ENCODE assay signal across 14 cellular contexts in the genomic region with DNA sequence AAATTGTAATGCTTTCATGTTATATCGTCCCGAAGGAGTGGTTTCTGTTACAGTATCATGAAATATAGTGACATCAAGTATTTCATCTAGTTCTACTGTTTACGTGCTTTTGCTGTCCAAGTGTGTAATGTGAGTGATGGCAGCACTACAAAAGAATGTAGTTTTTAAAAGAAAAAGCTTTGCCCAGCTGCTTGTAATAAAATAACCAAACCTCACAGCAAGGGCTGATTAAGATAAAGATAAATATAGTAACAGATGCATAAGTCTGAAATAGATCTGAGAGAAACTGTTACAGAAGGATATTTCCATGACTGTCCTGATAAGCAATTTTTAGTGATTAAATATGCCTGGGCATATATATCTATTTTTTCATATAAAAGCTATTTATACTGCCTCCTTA.
DNase-seq lines count a peak whose midpoint lies in the region; ATAC-seq and TF ChIP-seq lines count a peak whose summit lies in the region.
"Had no signal": no experiment of that assay in that cellular context is flagged by ENCODE, and none has a peak within 500 bp of the region (broad histone marks: within the 10 kb centered on the region; RNA-seq: fewer than 3 reads in every experiment).

No MANE protein-coding gene starts in this region.

- peaks cover 0 to 2% (median 1%) of the 10 kb centered on the region in 3 donors for H3K27me3 Mint-ChIP-seq in immature natural killer cell (ENCODE audit: low read depth in 3 of 3)

- no peak overlapping the region for H3K27ac Mint-ChIP-seq in immature natural killer cell

- ATAC-seq in SK-N-SH treated with all-trans-retinoic acid at 6 μM for 48 hours = peak; percentile 93
- no peak for ATAC-seq in HG03039 (IDR thresholded peaks at IDR 0.05; ENCODE audit: unreplicated experiment)

- H3K4me3 ChIP-seq in fibroblast of pulmonary artery (replicated peaks; ENCODE audit: low read depth, low read length) (no peak overlapping the region), skeletal muscle tissue (ENCODE audit: low read length in 3 of 3) (no peak overlapping the region)
- no peak overlapping the region for H3K4me3 ChIP-seq in effector memory CD4-positive, alpha-beta T cell (ENCODE audit: insufficient read depth, low read depth, low read length, poor library complexity, severe bottlenecking)

- no peaks in the 10 kb centered on the region for H3K36me3 Mint-ChIP-seq in immature natural killer cell

- H3K27ac ChIP-seq in skeletal muscle tissue (ENCODE audit: low read depth, low read length) = peak overlapping the region; percentile 67
- H3K27ac ChIP-seq in effector memory CD4-positive, alpha-beta T cell (ENCODE audit: insufficient read depth, low read length, poor library complexity, severe bottlenecking) = no peak overlapping the region

- peaks cover 9 to 18% (median 9%) of the 10 kb centered on the region in 3 donors for H3K4me1 ChIP-seq in skeletal muscle tissue (ENCODE audit: control insufficient read depth in 3 of 3, insufficient read depth in 3 of 3, low read length in 3 of 3)
- H3K4me1 ChIP-seq in effector memory CD4-positive, alpha-beta T cell (ENCODE audit: control insufficient read depth, insufficient read depth, low read length, poor library complexity, severe bottlenecking) = no peaks in the 10 kb centered on the region

- H3K36me3 ChIP-seq in skeletal muscle tissue (ENCODE audit: control insufficient read depth in 3 of 3, insufficient read depth in 3 of 3, low read length in 3 of 3) = no peaks in the 10 kb centered on the region
- H3K36me3 ChIP-seq in effector memory CD4-positive, alpha-beta T cell (ENCODE audit: control insufficient read depth, insufficient read depth, low read length) = no peaks in the 10 kb centered on the region

- peaks cover 39 to 68% of the 10 kb centered on the region in 2 donors for H3K4me1 Mint-ChIP-seq in immature natural killer cell

- DNase-seq in GM04504 (ENCODE audit: low read depth) (peak; percentile 42), fibroblast of pulmonary artery (ENCODE audit: low read depth) (peak; percentile 11), AML-193 (lab: John Stamatoyannopoulos, UW) (no peak), immature natural killer cell (no peak)
- DNase-seq in effector memory CD4-positive, alpha-beta T cell = no peak
- DNase-seq: activated gamma-delta T cell; effector CD8-positive, alpha-beta T cell; GDM1; NCI-H187 treated with DMSO at 0.1 percent for 48 hours; NCI-H526 treated with DMSO at 0.1 percent for 48 hours; stimulated activated CD4-positive, alpha-beta T cell treated with anti-CD3 and anti-CD28 coated beads, Interleukin-15, amount 100 ng/mL, for 24 hours had no signal

- no peak for TF ChIP-seq CTCF in fibroblast of pulmonary artery (IDR thresholded peaks at IDR 0.05; ENCODE audit: low read length, missing control alignments)

- peak overlapping the region in 1 of 5 donors; percentile 31 for H3K4me3 Mint-ChIP-seq in immature natural killer cell

- no peaks in the 10 kb centered on the region for H3K9me3 Mint-ChIP-seq in immature natural killer cell

- no peaks in the 10 kb centered on the region for H3K9me3 ChIP-seq in skeletal muscle tissue (ENCODE audit: control insufficient read depth in 3 of 3, low read length in 3 of 3)
- H3K9me3 ChIP-seq in effector memory CD4-positive, alpha-beta T cell (ENCODE audit: control insufficient read depth, low read length) = no peaks in the 10 kb centered on the region

- H3K9ac ChIP-seq in skeletal muscle tissue (ENCODE audit: low read depth in 1 of 3, low read length in 3 of 3) = peak overlapping the region in 2 of 3 donors; percentile 35 to 54

- no peaks in the 10 kb centered on the region for H3K27me3 ChIP-seq in skeletal muscle tissue (ENCODE audit: control insufficient read depth in 3 of 3, insufficient read depth in 3 of 3, low read length in 3 of 3)
- no peaks in the 10 kb centered on the region for H3K27me3 ChIP-seq in effector memory CD4-positive, alpha-beta T cell (replicated peaks; ENCODE audit: control insufficient read depth, insufficient read depth, low read length, poor library complexity, severe bottlenecking)

TF ChIP-seq in SK-N-SH treated with all-trans-retinoic acid at 6 μM for 48 hours, 23 proteins besides CTCF, POLR2A, EP300 and RAD21:
- TF ChIP-seq TOX (CRISPR knock-in tag; IDR thresholded peaks at IDR 0.05; ENCODE audit: borderline replicate concordance) (peak; percentile 96), TCF4 (CRISPR knock-in tag; IDR thresholded peaks at IDR 0.05; ENCODE audit: borderline replicate concordance) (peak; percentile 26; the same call in 1 of the 2 replicates), ISL1 (CRISPR knock-in tag; IDR thresholded peaks at IDR 0.05) (peak; percentile 62), ZC3H10 (CRISPR knock-in tag; IDR thresholded peaks at IDR 0.05) (peak; percentile 71; the same call in 1 of the 2 replicates), ARNTL (CRISPR knock-in tag; IDR thresholded peaks at IDR 0.05; ENCODE audit: borderline replicate concordance, low read depth) (no peak), RARB (CRISPR knock-in tag; IDR thresholded peaks at IDR 0.05) (peak; percentile 65; the same call in 1 of the 2 replicates), PPARA (CRISPR knock-in tag; IDR thresholded peaks at IDR 0.05; ENCODE audit: borderline replicate concordance) (no peak)
- TF ChIP-seq, protein P1, sequence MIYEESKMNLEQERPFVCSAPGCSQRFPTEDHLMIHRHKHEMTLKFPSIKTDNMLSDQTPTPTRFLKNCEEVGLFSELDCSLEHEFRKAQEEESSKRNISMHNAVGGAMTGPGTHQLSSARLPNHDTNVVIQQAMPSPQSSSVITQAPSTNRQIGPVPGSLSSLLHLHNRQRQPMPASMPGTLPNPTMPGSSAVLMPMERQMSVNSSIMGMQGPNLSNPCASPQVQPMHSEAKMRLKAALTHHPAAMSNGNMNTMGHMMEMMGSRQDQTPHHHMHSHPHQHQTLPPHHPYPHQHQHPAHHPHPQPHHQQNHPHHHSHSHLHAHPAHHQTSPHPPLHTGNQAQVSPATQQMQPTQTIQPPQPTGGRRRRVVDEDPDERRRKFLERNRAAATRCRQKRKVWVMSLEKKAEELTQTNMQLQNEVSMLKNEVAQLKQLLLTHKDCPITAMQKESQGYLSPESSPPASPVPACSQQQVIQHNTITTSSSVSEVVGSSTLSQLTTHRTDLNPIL (CRISPR knock-in tag; IDR thresholded peaks at IDR 0.05; ENCODE audit: low read depth) = no peak

Comparison
In these comparisons a context has a peak if more than half of its experiments do, and no peak if none do; other contexts are left out.
1. DNase-seq: peak in GM04504 (single experiment) and fibroblast of pulmonary artery (single experiment); none in effector memory CD4-positive, alpha-beta T cell (0 of 3), AML-193 (0 of 2) and immature natural killer cell (0 of 3).